ENCODE assay signal across 2 cellular contexts in the genomic region with DNA sequence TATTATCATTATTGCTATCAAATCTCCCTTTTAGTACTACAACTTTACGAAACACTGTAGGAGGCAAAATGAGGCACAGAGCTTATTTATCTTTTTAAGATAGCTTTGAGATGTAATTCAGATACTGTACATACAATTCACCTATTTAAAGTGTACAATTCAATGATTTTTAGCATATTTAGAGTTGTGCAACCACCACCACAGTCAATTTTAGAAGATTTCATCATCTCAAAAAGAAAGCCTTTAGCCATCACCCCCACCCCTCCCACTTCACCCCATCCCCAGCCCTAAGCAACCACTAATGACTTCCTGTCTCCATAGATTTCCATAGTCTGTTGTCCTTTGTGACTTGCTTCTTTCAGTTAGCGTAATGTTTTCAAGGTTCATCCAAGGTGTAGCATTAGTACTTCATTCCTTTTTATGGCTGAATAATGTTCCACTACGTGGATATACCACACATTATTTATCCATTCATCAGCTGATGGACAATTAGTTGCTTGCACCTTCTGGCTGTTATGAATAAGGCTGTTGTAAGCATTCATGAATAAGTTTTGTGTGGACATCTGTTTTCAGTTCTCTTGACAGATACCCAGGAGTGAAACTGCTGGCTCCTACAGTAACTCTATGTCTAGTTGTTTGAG.
TF ChIP-seq lines count a peak whose summit lies in the region.

No MANE protein-coding gene starts in this region.

TF ChIP-seq in IMR-90, 13 proteins besides CTCF, POLR2A, EP300 and RAD21:
- TF ChIP-seq CEBPB (IDR thresholded peaks at IDR 0.05; ENCODE audit: low read depth, low read length) (0 out of 2 replicates have a peak, but pooled peaks have one; percentile 2), MXI1 (IDR thresholded peaks at IDR 0.05; ENCODE audit: borderline replicate concordance, low read depth, low read length) (no peak), SMC3 (IDR thresholded peaks at IDR 0.05; ENCODE audit: low read depth, low read length) (no peak)

TF ChIP-seq in K562, 482 proteins besides CTCF, POLR2A, EP300 and RAD21:
- no peak for TF ChIP-seq SMARCC2 (IDR thresholded peaks at IDR 0.05; ENCODE audit: low read depth)
- no peak for TF ChIP-seq CEBPG (CRISPR knock-in tag; IDR thresholded peaks at IDR 0.05)
- peak; percentile 82 to 94 for TF ChIP-seq CEBPG (tag; conservative IDR thresholded peaks at IDR 0.05 in 1 of 2, IDR thresholded peaks at IDR 0.05 in 1 of 2)
- peak; percentile 23 for TF ChIP-seq ZNF146 (CRISPR knock-in tag; IDR thresholded peaks at IDR 0.05; ENCODE audit: unreplicated experiment)
